ENCODE assay signal across 8 cellular contexts in genomic region chr2:100321181-100321880, GRCh38. TPM values are rescaled to one million over a fixed set of nuclear protein-coding genes. Genes with fewer than 3 reads are reported as not detected.
A peak's percentile ranks its signal among the peaks of the same experiment; 100 is the strongest.
DNase-seq lines count a peak whose midpoint lies in the region; ATAC-seq, FAIRE-seq and TF ChIP-seq lines count a peak whose summit lies in the region.

No MANE protein-coding gene starts in this region.

- WGBS in mesodermal cell (ENCODE audit: insufficient coverage in 2 of 2), 2 experiments, result 1 to 2% methylated on average over 54 to 56 of the region's 79 CpGs

- peaks cover 65% of the 10 kb centered on the region for H3K27me3 Mint-ChIP-seq in activated CD4-positive, alpha-beta T cell treated with anti-CD3 and anti-CD28 coated beads, Interleukin-2, amount 10 ng/mL, durations not matched to agents 24 days and 14 days
- H3K27me3 Mint-ChIP-seq in activated CD4-positive, alpha-beta T cell treated with anti-CD3 and anti-CD28 coated beads, Interleukin-2, amount 10 ng/mL, durations not matched to agents 7 days and 5 days, result peaks cover 61% of the 10 kb centered on the region

- H3K9me3 Mint-ChIP-seq in activated CD4-positive, alpha-beta T cell treated with anti-CD3 and anti-CD28 coated beads, Interleukin-2, amount 10 ng/mL, durations not matched to agents 24 days and 14 days, result peaks cover 23% of the 10 kb centered on the region
- H3K9me3 Mint-ChIP-seq in activated CD4-positive, alpha-beta T cell treated with anti-CD3 and anti-CD28 coated beads, Interleukin-2, amount 10 ng/mL, durations not matched to agents 7 days and 5 days, result peaks cover 17% of the 10 kb centered on the region

- DNase-seq in activated CD4-positive, alpha-beta T cell treated with anti-CD3 and anti-CD28 coated beads, Interleukin-2, amount 10 ng/mL, durations not matched to agents 24 days and 14 days, result peak; percentile 67
- no peak for DNase-seq in activated CD4-positive, alpha-beta T cell treated with anti-CD3 and anti-CD28 coated beads, Interleukin-2, amount 10 ng/mL, durations not matched to agents 7 days and 5 days
- DNase-seq in PC-3 (peak; percentile 55), endothelial cell of umbilical vein (ENCODE audit: low read depth, low spot score) (peak; percentile 10), tibial artery (no peak), NCI-H446 treated with DMSO at 0.1 percent for 48 hours (lab: John Stamatoyannopoulos, UW) (no peak)

- H3K36me3 ChIP-seq in PC-3 (ENCODE audit: low read depth, low read length) (no peaks in the 10 kb centered on the region), endothelial cell of umbilical vein (ENCODE audit: control insufficient read depth in 2 of 2, extremely low read depth in 1 of 2, insufficient read depth in 2 of 2, low read length in 2 of 2) (no peaks in the 10 kb centered on the region), mesodermal cell (ENCODE audit: control insufficient read depth, insufficient read depth, low read length) (no peaks in the 10 kb centered on the region), tibial artery (no peaks in the 10 kb centered on the region)

- dilution Hi-C loops in endothelial cell of umbilical vein (cut with MboI; ENCODE audit: extremely low pct_ligation_motif_present, low sequenced_read_pairs), result no loop called here

- H3K36me3 Mint-ChIP-seq in activated CD4-positive, alpha-beta T cell treated with anti-CD3 and anti-CD28 coated beads, Interleukin-2, amount 10 ng/mL, durations not matched to agents 24 days and 14 days (ENCODE audit: low read depth), result peaks cover 4% of the 10 kb centered on the region
- H3K36me3 Mint-ChIP-seq in activated CD4-positive, alpha-beta T cell treated with anti-CD3 and anti-CD28 coated beads, Interleukin-2, amount 10 ng/mL, durations not matched to agents 7 days and 5 days (ENCODE audit: low read depth), result peaks cover 2% of the 10 kb centered on the region

- H3K9me2 ChIP-seq in PC-3 (replicated peaks; ENCODE audit: low read length), result no peaks in the 10 kb centered on the region

- H3K9ac ChIP-seq in PC-3 (ENCODE audit: low read length) (no peak overlapping the region), endothelial cell of umbilical vein (replicated peaks; ENCODE audit: extremely low read depth, insufficient read depth, low read length) (no peak overlapping the region)

- no peak overlapping the region for H3K27ac Mint-ChIP-seq in activated CD4-positive, alpha-beta T cell treated with anti-CD3 and anti-CD28 coated beads, Interleukin-2, amount 10 ng/mL, durations not matched to agents 24 days and 14 days
- no peak overlapping the region for H3K27ac Mint-ChIP-seq in activated CD4-positive, alpha-beta T cell treated with anti-CD3 and anti-CD28 coated beads, Interleukin-2, amount 10 ng/mL, durations not matched to agents 7 days and 5 days

- CTCF ChIA-PET in activated CD4-positive, alpha-beta T cell treated with anti-CD3 and anti-CD28 coated beads, Interleukin-2, amount 10 ng/mL, durations not matched to agents 7 days and 5 days (lab: Charles Lee), result interaction anchor here (1.1 kb wide), 1 partner anchor 60 kb away, joined by 3 read pairs; no protein-coding TSS in a partner anchor
- CTCF ChIA-PET in PC-3 (lab: Charles Lee), result interaction anchor here (0.7 to 1.4 kb wide), 2 partner anchors 59 to 123 kb away, joined by 3 to 4 read pairs; no protein-coding TSS in a partner anchor
- CTCF ChIA-PET in endothelial cell of umbilical vein (lab: Charles Lee), result interaction anchor here (1.0 to 2.6 kb wide), 3 partner anchors 57 to 59 kb away, joined by 4 to 7 read pairs (median 5); no protein-coding TSS in a partner anchor

- intact Hi-C loops in activated CD4-positive, alpha-beta T cell treated with anti-CD3 and anti-CD28 coated beads, Interleukin-2, amount 10 ng/mL, durations not matched to agents 24 days and 14 days (cut with micrococcal nuclease), result no loop called here
- intact Hi-C loops in PC-3 (cut with micrococcal nuclease) (loop anchor here (5.0 kb wide), 1 partner anchor 39 kb away; no protein-coding TSS in a partner anchor), endothelial cell of umbilical vein (cut with micrococcal nuclease) (no loop called here), tibial artery (cut with DNase I; ENCODE audit: low total_unique reads) (no loop called here)

- H3K4me2 ChIP-seq in PC-3 (ENCODE audit: low read length) (peak overlapping the region; percentile 69), endothelial cell of umbilical vein (ENCODE audit: insufficient read depth, low read length) (no peak overlapping the region)

- H3K4me1 ChIP-seq in PC-3 (ENCODE audit: insufficient read depth, low read length) (no peaks in the 10 kb centered on the region; the same call in 1 of the 2 replicates), endothelial cell of umbilical vein (ENCODE audit: control insufficient read depth, extremely low read depth, insufficient read depth, low read length) (no peaks in the 10 kb centered on the region), mesodermal cell (ENCODE audit: control insufficient read depth, insufficient read depth, low read length, poor library complexity, severe bottlenecking) (no peaks in the 10 kb centered on the region), tibial artery (peaks cover 0 to 11% (median 7%) of the 10 kb centered on the region in 4 donors)

- H3K4me3 Mint-ChIP-seq in activated CD4-positive, alpha-beta T cell treated with anti-CD3 and anti-CD28 coated beads, Interleukin-2, amount 10 ng/mL, durations not matched to agents 24 days and 14 days, result peak overlapping the region; percentile 47
- no peak overlapping the region for H3K4me3 Mint-ChIP-seq in activated CD4-positive, alpha-beta T cell treated with anti-CD3 and anti-CD28 coated beads, Interleukin-2, amount 10 ng/mL, durations not matched to agents 7 days and 5 days

- H3F3A ChIP-seq in PC-3 (ENCODE audit: low read length, unreplicated experiment), result no peaks in the 10 kb centered on the region

- POLR2A ChIA-PET in activated CD4-positive, alpha-beta T cell treated with anti-CD3 and anti-CD28 coated beads, Interleukin-2, amount 10 ng/mL, durations not matched to agents 7 days and 5 days (lab: Charles Lee), result no interaction called here
- POLR2A ChIA-PET in PC-3 (lab: Charles Lee; ENCODE audit: unreplicated experiment), result no interaction called here
- POLR2A ChIA-PET in endothelial cell of umbilical vein (lab: Charles Lee), result no interaction called here

- H3K27me3 ChIP-seq in PC-3 (ENCODE audit: low read length) (peaks cover 58% of the 10 kb centered on the region), endothelial cell of umbilical vein (ENCODE audit: control insufficient read depth in 2 of 2, insufficient read depth in 2 of 2, low read length in 2 of 2) (peaks cover 28 to 54% of the 10 kb centered on the region in 2 experiments), tibial artery (peaks cover 0 to 3% of the 10 kb centered on the region in 2 donors)

- no peak for FAIRE-seq in endothelial cell of umbilical vein (lab: Jason Lieb, UNC)

- TF ChIP-seq CTCF in PC-3 (conservative IDR thresholded peaks at IDR 0.05; ENCODE audit: low read depth, low read length) (peak; percentile 36), endothelial cell of umbilical vein (IDR thresholded peaks at IDR 0.05; ENCODE audit: extremely low read depth in 1 of 2, insufficient read depth in 1 of 2, low read depth in 1 of 2, low read length in 2 of 2) (peak in 1 of 2 donors; percentile 16), tibial artery (IDR thresholded peaks at IDR 0.05) (peak in 1 of 2 experiments; percentile 28)

- no peak for TF ChIP-seq POLR2A in endothelial cell of umbilical vein (IDR thresholded peaks at IDR 0.05; ENCODE audit: low read depth, low read length)

- ATAC-seq in PC-3, result peak; percentile 67
- no peak for ATAC-seq in HG03520 (IDR thresholded peaks at IDR 0.05; ENCODE audit: unreplicated experiment)

- H3K4me3 ChIP-seq in PC-3 (ENCODE audit: low read length) (peak overlapping the region; percentile 68), endothelial cell of umbilical vein (replicated peaks in 1 of 3; ENCODE audit: insufficient read depth in 1 of 3, low read depth in 1 of 3, low read length in 3 of 3) (no peak overlapping the region), mesodermal cell (ENCODE audit: extremely low read depth, insufficient read depth, low read length, poor library complexity, severe bottlenecking) (peak overlapping the region; percentile 30), tibial artery (peak overlapping the region; percentile 62 to 76)

- H2AFZ ChIP-seq in PC-3 (ENCODE audit: low read length) (peak overlapping the region; percentile 63), endothelial cell of umbilical vein (ENCODE audit: low read depth, low read length) (peak overlapping the region; percentile 57)

- no peaks in the 10 kb centered on the region for H3K4me1 Mint-ChIP-seq in activated CD4-positive, alpha-beta T cell treated with anti-CD3 and anti-CD28 coated beads, Interleukin-2, amount 10 ng/mL, durations not matched to agents 24 days and 14 days
- no peaks in the 10 kb centered on the region for H3K4me1 Mint-ChIP-seq in activated CD4-positive, alpha-beta T cell treated with anti-CD3 and anti-CD28 coated beads, Interleukin-2, amount 10 ng/mL, durations not matched to agents 7 days and 5 days

- no peaks in the 10 kb centered on the region for H3K9me1 ChIP-seq in endothelial cell of umbilical vein (replicated peaks; ENCODE audit: control insufficient read depth, extremely low read depth, insufficient read depth, low read length)

- H3K79me2 ChIP-seq in PC-3 (ENCODE audit: low read length) (no peaks in the 10 kb centered on the region), endothelial cell of umbilical vein (ENCODE audit: control insufficient read depth, insufficient read depth, low read length) (no peaks in the 10 kb centered on the region)

- H4K20me1 ChIP-seq in PC-3 (ENCODE audit: low read length) (no peaks in the 10 kb centered on the region), endothelial cell of umbilical vein (replicated peaks; ENCODE audit: control insufficient read depth, extremely low read depth, insufficient read depth, low read length) (no peaks in the 10 kb centered on the region)

- BruUV-seq in PC-3 (replicated peaks; lab: Mats Ljungman, UMichigan) (no TSS peak), endothelial cell of umbilical vein (replicated peaks; lab: Mats Ljungman, UMichigan) (no TSS peak)

- H3K9me3 ChIP-seq in PC-3 (ENCODE audit: low read length), result 0 out of 2 replicates have a peak, but pooled peaks cover 5% of the 10 kb centered on the region
- no peaks in the 10 kb centered on the region for H3K9me3 ChIP-seq in endothelial cell of umbilical vein (replicated peaks; ENCODE audit: control insufficient read depth, insufficient read depth, low read length)
- peaks cover 18% of the 10 kb centered on the region for H3K9me3 ChIP-seq in mesodermal cell (ENCODE audit: control insufficient read depth, low read length)
- peaks cover 0 to 5% (median 0%) of the 10 kb centered on the region in 3 donors for H3K9me3 ChIP-seq in tibial artery

- H3K27ac ChIP-seq in PC-3 (ENCODE audit: low read length), result no peak overlapping the region
- H3K27ac ChIP-seq in endothelial cell of umbilical vein (ENCODE audit: insufficient read depth, low read depth, low read length), result no peak overlapping the region
- no peak overlapping the region for H3K27ac ChIP-seq in mesodermal cell (ENCODE audit: low read depth, low read length, severe bottlenecking)
- H3K27ac ChIP-seq in tibial artery, result peak overlapping the region; percentile 51 to 66

RNA-seq across cellular contexts. Expression of gene LONRF2, which starts 1.0 kb away (rescaled TPM):
- total RNA-seq in activated CD4-positive, alpha-beta T cell treated with anti-CD3 and anti-CD28 coated beads, Interleukin-2, amount 10 ng/mL, durations not matched to agents 24 days and 14 days, result 0.23 and 0.28 TPM in 2 replicates
- under 1 TPM; 0.02 TPM for total RNA-seq in activated CD4-positive, alpha-beta T cell treated with anti-CD3 and anti-CD28 coated beads, Interleukin-2, amount 10 ng/mL, durations not matched to agents 7 days and 5 days
- 1.1 and 1.3 TPM in 2 replicates for total RNA-seq in PC-3 (2014; rRNA removed)
- total RNA-seq in endothelial cell of umbilical vein, result not detected in 2 replicates
- polyA plus RNA-seq in endothelial cell of umbilical vein, result 0.03 TPM in 1 of 2 replicates, not detected in the other
- polyA plus RNA-seq in endothelial cell of umbilical vein (2011; cell fraction: cytosol; rRNA removed), result 0.01 TPM in 1 of 2 replicates, not detected in the other
- polyA plus RNA-seq in endothelial cell of umbilical vein (2011; cell fraction: nucleus; rRNA removed), result 0.03 TPM in 2 replicates
- polyA plus RNA-seq in endothelial cell of umbilical vein (2012), result 0.03 TPM in 1 of 2 replicates, not detected in the other
- polyA minus RNA-seq in endothelial cell of umbilical vein, result 0.02 and 0.11 TPM in 2 replicates
- 0.41 TPM for polyA minus RNA-seq in endothelial cell of umbilical vein (2011; cell fraction: cytosol; rRNA and poly(A)+ RNA removed)
- not detected in 2 replicates for polyA minus RNA-seq in endothelial cell of umbilical vein (2011; cell fraction: nucleus; rRNA and poly(A)+ RNA removed)
- polyA plus RNA-seq in mesodermal cell (2013, experiment 1 of 2), result 0.22 TPM
- polyA plus RNA-seq in mesodermal cell (2013, experiment 2 of 2), result 0.05 TPM

Comparison
In these comparisons a context has a peak if more than half of its experiments do, and no peak if none do; other contexts are left out.
1. DNase-seq: peak in activated CD4-positive, alpha-beta T cell treated with anti-CD3 and anti-CD28 coated beads, Interleukin-2, amount 10 ng/mL, durations not matched to agents 24 days and 14 days (single experiment), PC-3 (single experiment) and endothelial cell of umbilical vein (single experiment); none in activated CD4-positive, alpha-beta T cell treated with anti-CD3 and anti-CD28 coated beads, Interleukin-2, amount 10 ng/mL, durations not matched to agents 7 days and 5 days (single experiment), tibial artery (0 of 2) and NCI-H446 treated with DMSO at 0.1 percent for 48 hours (single experiment).
2. H3K27ac ChIP-seq: peak in tibial artery (2 of 2); none in PC-3 (single experiment), endothelial cell of umbilical vein (single experiment) and mesodermal cell (single experiment).
3. H3K4me3 ChIP-seq: peak in PC-3 (single experiment), mesodermal cell (single experiment) and tibial artery (2 of 2); none in endothelial cell of umbilical vein (0 of 3).